ENCODE assay signal across 19 cellular contexts in genomic region chr12:22526836-22527235, GRCh38. TPM values are rescaled to one million over a fixed set of nuclear protein-coding genes. Genes with fewer than 3 reads are reported as not detected.
DNase-seq lines count a peak whose midpoint lies in the region; ATAC-seq and TF ChIP-seq lines count a peak whose summit lies in the region.
"Had no signal": no experiment of that assay in that cellular context is flagged by ENCODE, and none has a peak within 500 bp of the region (broad histone marks: within the 10 kb centered on the region; RNA-seq: fewer than 3 reads in every experiment).

No MANE protein-coding gene starts in this region.

- H2AFZ ChIP-seq in OCI-LY7 (ENCODE audit: low read length), result no peak overlapping the region

- H3K4me3 ChIP-seq in RWPE2 (ENCODE audit: severe bottlenecking), result no peak overlapping the region
- no peak overlapping the region for H3K4me3 ChIP-seq in thyroid gland (replicated peaks in 1 of 3)
- no peak overlapping the region for H3K4me3 ChIP-seq in OCI-LY7 (ENCODE audit: low read depth, low read length, poor library complexity, severe bottlenecking)
- H3K4me3 ChIP-seq: A549; BLaER1 treated with 17β-estradiol and CSF1 and Interleukin-3, amounts not matched to agents 10 nM and 100 nM had no signal

- intact Hi-C loops in thyroid gland (cut with DNase I) (no loop called here), OCI-LY7 (cut with micrococcal nuclease; ENCODE audit: unreplicated experiment) (no loop called here)

- H3K4me1 Mint-ChIP-seq in HFFc6 (ENCODE audit: low read depth) (peaks cover 56% of the 10 kb centered on the region), osteocyte (ENCODE audit: unreplicated experiment) (peaks cover 45% of the 10 kb centered on the region)
- H3K4me1 Mint-ChIP-seq: B cell had no signal

- H3K4me3 Mint-ChIP-seq in HFFc6 (no peak overlapping the region), osteocyte (ENCODE audit: unreplicated experiment) (no peak overlapping the region)
- H3K4me3 Mint-ChIP-seq: B cell; CD4-positive, alpha-beta T cell; CD8-positive, alpha-beta T cell had no signal

- H3K9me3 ChIP-seq in RWPE2 (ENCODE audit: severe bottlenecking), result no peaks in the 10 kb centered on the region
- no peaks in the 10 kb centered on the region for H3K9me3 ChIP-seq in thyroid gland
- H3K9me3 ChIP-seq in OCI-LY7 (ENCODE audit: low read length), result peaks cover 10% of the 10 kb centered on the region

- peak overlapping the region; percentile 60 for H3K27ac Mint-ChIP-seq in HFFc6
- H3K27ac Mint-ChIP-seq in osteocyte (ENCODE audit: unreplicated experiment), result peak overlapping the region; percentile 57
- H3K27ac Mint-ChIP-seq: B cell; CD4-positive, alpha-beta T cell; CD8-positive, alpha-beta T cell had no signal

- H3K27me3 Mint-ChIP-seq in HFFc6 (ENCODE audit: insufficient read depth) (no peaks in the 10 kb centered on the region), osteocyte (ENCODE audit: unreplicated experiment) (no peaks in the 10 kb centered on the region)
- H3K27me3 Mint-ChIP-seq: B cell; CD4-positive, alpha-beta T cell had no signal

- H3K36me3 ChIP-seq in RWPE2 (ENCODE audit: low read depth) (peaks cover 16% of the 10 kb centered on the region), thyroid gland (peaks cover 6 to 15% of the 10 kb centered on the region in 2 donors), OCI-LY7 (ENCODE audit: insufficient read depth, low read length) (peaks cover 80% of the 10 kb centered on the region)

- no TSS peak for BruUV-seq in OCI-LY7 (replicated peaks; lab: Mats Ljungman, UMichigan)

- 54 to 59% methylated on average over 3 of the region's 3 CpGs for WGBS in thyroid gland, 2 donors

- H3K27me3 ChIP-seq in RWPE2 (ENCODE audit: insufficient read depth, poor library complexity, severe bottlenecking) (no peaks in the 10 kb centered on the region), thyroid gland (no peaks in the 10 kb centered on the region)
- H3K27me3 ChIP-seq: BLaER1 treated with 17β-estradiol and CSF1 and Interleukin-3, amounts not matched to agents 10 nM and 100 nM had no signal

- H3K4me1 ChIP-seq in RWPE2 (ENCODE audit: insufficient read depth, poor library complexity, severe bottlenecking) (peaks cover 39% of the 10 kb centered on the region), thyroid gland (peaks cover 8 to 10% of the 10 kb centered on the region in 2 donors), OCI-LY7 (ENCODE audit: insufficient read depth, low read length, poor library complexity, severe bottlenecking) (no peaks in the 10 kb centered on the region)

- TF ChIP-seq POLR2A in thyroid gland (IDR thresholded peaks at IDR 0.05), result no peak

- ATAC-seq in RWPE2 (ENCODE audit: low read depth), result no peak
- ATAC-seq in GM21619 (IDR thresholded peaks at IDR 0.05; ENCODE audit: unreplicated experiment), result no peak
- ATAC-seq: A549; CD8-positive, alpha-beta T cell had no signal

- H3K9me3 Mint-ChIP-seq in HFFc6 (0 out of 2 replicates have a peak, but pooled peaks cover 3% of the 10 kb centered on the region), osteocyte (ENCODE audit: unreplicated experiment) (peaks cover 6% of the 10 kb centered on the region)
- H3K9me3 Mint-ChIP-seq: CD4-positive, alpha-beta T cell; CD8-positive, alpha-beta T cell had no signal

- CTCF ChIA-PET in OCI-LY7 (lab: Charles Lee; ENCODE audit: unreplicated experiment), result no interaction called here

- no peaks in the 10 kb centered on the region for H4K20me1 ChIP-seq in OCI-LY7 (ENCODE audit: insufficient read depth, low read length)

- DNase-seq in HFFc6 (no peak), RWPE2 (ENCODE audit: low spot score) (no peak), osteocyte (ENCODE audit: extremely low spot score, unreplicated experiment) (no peak), thyroid gland (peak; percentile 44 to 53), OCI-LY7 (ENCODE audit: low spot score) (no peak), NK-92 (lab: John Stamatoyannopoulos, UW; ENCODE audit: unreplicated experiment) (no peak)
- DNase-seq: AML-193; Caco-2; Calu3; CD4-positive, alpha-beta T cell; CD8-positive, alpha-beta T cell; DMS79 treated with DMSO at 0.1 percent for 48 hours; GF-D8 had no signal

- POLR2A ChIA-PET in OCI-LY7 (lab: Charles Lee), result interaction anchor here (0.8 to 1.3 kb wide), 3 partner anchors 21 to 35 kb away, joined by 3 to 6 read pairs (median 5); no protein-coding TSS in a partner anchor

- no peak overlapping the region for H3K4me2 ChIP-seq in OCI-LY7 (ENCODE audit: low read length)
- H3K4me2 ChIP-seq: A549; BLaER1 treated with 17β-estradiol and CSF1 and Interleukin-3, amounts not matched to agents 10 nM and 100 nM had no signal

- H3K9me2 ChIP-seq in OCI-LY7 (ENCODE audit: insufficient read depth, low read length), result no peaks in the 10 kb centered on the region

- peak overlapping the region; percentile 75 for H3K27ac ChIP-seq in RWPE2 (ENCODE audit: poor library complexity, severe bottlenecking)
- H3K27ac ChIP-seq in thyroid gland, result no peak overlapping the region
- H3K27ac ChIP-seq in OCI-LY7 (ENCODE audit: low read depth, low read length, poor library complexity, severe bottlenecking), result no peak overlapping the region
- H3K27ac ChIP-seq: 22Rv1; BLaER1 treated with 17β-estradiol and CSF1 and Interleukin-3, amounts not matched to agents 10 nM and 100 nM; C4-2B had no signal

- H3K79me2 ChIP-seq in OCI-LY7 (ENCODE audit: insufficient read depth, low read depth, low read length), result no peaks in the 10 kb centered on the region; the same call in 1 of the 2 replicates

- TF ChIP-seq CTCF in HFFc6 (IDR thresholded peaks at IDR 0.05), result no peak
- no peak for TF ChIP-seq CTCF in RWPE2 (IDR thresholded peaks at IDR 0.05; ENCODE audit: poor library complexity, severe bottlenecking)
- TF ChIP-seq CTCF in osteocyte (IDR thresholded peaks at IDR 0.05), result no peak
- no peak for TF ChIP-seq CTCF in thyroid gland (IDR thresholded peaks at IDR 0.05)
- TF ChIP-seq CTCF in OCI-LY7 (conservative IDR thresholded peaks at IDR 0.05; ENCODE audit: low read length), result no peak

- H3K36me3 Mint-ChIP-seq in HFFc6 (ENCODE audit: low read depth) (peaks cover 33% of the 10 kb centered on the region), osteocyte (ENCODE audit: unreplicated experiment) (peaks cover 31% of the 10 kb centered on the region)

RNA-seq across cellular contexts. Expression of gene C2CD5, which starts 17.5 kb away (rescaled TPM):
- 10 to 100 TPM; 17.7 to 23.1 (median 20.7) TPM for total RNA-seq in HFFc6 (2021; fragmentation: NEBNext Ultra II Directional; extraction: Animal tissue kit (Norgen Biotek cat#: 25700))
- total RNA-seq in osteocyte (38.6 and 40.5 TPM in 2 replicates), thyroid gland (10 to 100 TPM; 52.7 to 77.4 (median 55.8) TPM), OCI-LY7 (2022) (50.2 and 61.8 TPM in 2 replicates)
- total RNA-seq in OCI-LY7 (2014; rRNA removed; shearing (Covaris generic)), result 19.7 and 28.4 TPM in 2 replicates

Comparison
In these comparisons a context has a peak if more than half of its experiments do, and no peak if none do; other contexts are left out.
1. DNase-seq: peak in thyroid gland (2 of 2); none in HFFc6 (single experiment), RWPE2 (single experiment), osteocyte (single experiment), OCI-LY7 (single experiment) and NK-92 (single experiment).